In the genomic region with DNA sequence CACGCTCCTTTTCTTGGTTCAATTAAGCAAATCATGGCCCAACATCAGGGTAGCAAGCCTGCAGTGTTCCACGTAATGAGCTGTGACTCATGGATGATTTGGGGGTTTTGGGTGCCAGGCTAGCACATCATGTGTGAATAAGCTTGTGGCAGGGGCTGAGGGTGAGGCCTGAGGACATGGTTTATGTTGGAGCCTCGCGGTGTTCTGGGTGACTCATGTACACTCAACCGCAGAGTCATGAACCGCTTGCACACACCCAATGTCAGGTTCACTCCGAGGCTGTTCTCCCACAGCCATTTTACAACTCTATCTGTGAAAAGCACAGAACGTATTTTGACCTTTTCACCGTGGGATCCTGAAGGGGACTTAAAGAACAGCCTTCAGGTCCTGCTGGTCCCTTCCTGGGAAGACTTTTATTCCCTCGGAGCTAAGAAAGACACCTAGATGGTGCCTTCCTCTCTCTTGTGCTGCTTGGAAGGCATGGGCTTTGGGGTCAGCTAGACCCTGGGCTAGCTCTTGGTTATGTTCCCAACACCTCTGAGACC, we compare ENCODE assay signal across 1 cellular context.
TF ChIP-seq lines count a peak whose summit lies in the region.

No MANE protein-coding gene starts in this region.

TF ChIP-seq in K562, 482 proteins besides CTCF, POLR2A, EP300 and RAD21 (continued from another document and continues in another):
- TF ChIP-seq, protein P1, sequence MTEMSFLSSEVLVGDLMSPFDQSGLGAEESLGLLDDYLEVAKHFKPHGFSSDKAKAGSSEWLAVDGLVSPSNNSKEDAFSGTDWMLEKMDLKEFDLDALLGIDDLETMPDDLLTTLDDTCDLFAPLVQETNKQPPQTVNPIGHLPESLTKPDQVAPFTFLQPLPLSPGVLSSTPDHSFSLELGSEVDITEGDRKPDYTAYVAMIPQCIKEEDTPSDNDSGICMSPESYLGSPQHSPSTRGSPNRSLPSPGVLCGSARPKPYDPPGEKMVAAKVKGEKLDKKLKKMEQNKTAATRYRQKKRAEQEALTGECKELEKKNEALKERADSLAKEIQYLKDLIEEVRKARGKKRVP (CRISPR knock-in tag; IDR thresholded peaks at IDR 0.05), result no peak
- TF ChIP-seq ZBTB12 (CRISPR knock-in tag; IDR thresholded peaks at IDR 0.05) (0 out of 2 replicates have a peak, but pooled peaks have one; percentile 12), DIDO1 (tag; IDR thresholded peaks at IDR 0.05; ENCODE audit: low read depth) (0 out of 2 replicates have a peak, but pooled peaks have one; percentile 45), CHD2 (IDR thresholded peaks at IDR 0.05; ENCODE audit: low read depth, low read length) (peak; percentile 69; the same call in 1 of the 2 replicates), AFF1 (IDR thresholded peaks at IDR 0.05; ENCODE audit: low read depth in 1 of 2, partially characterized antibody in 2 of 2) (peak in 1 of 2 experiments; percentile 33), TRIM24 (IDR thresholded peaks at IDR 0.05) (peak in 1 of 2 experiments; percentile 63; a peak in 3 of 4 replicates), NCOA1 (IDR thresholded peaks at IDR 0.05; ENCODE audit: low read depth) (peak; percentile 27; the same call in 1 of the 2 replicates), ZBTB11 (CRISPR knock-in tag; IDR thresholded peaks at IDR 0.05) (0 out of 6 replicates have a peak, but pooled peaks of 1 of the 3 experiments have one; percentile 45), ATF1 (CRISPR knock-in tag; IDR thresholded peaks at IDR 0.05) (no peak), ATF1 (tag; IDR thresholded peaks at IDR 0.05) (peak; percentile 61; the same call in 1 of the 2 replicates), FOS (IDR thresholded peaks at IDR 0.05; ENCODE audit: extremely low read depth, insufficient read length) (peak; percentile 52), CCNT2 (IDR thresholded peaks at IDR 0.05; ENCODE audit: borderline replicate concordance, extremely low read depth, insufficient read length, low read depth, low read length) (no peak), TCF3 (CRISPR knock-in tag; IDR thresholded peaks at IDR 0.05) (peak; percentile 20; the same call in 1 of the 2 replicates), L3MBTL2 (IDR thresholded peaks at IDR 0.05) (peak; percentile 86), TAF1 (IDR thresholded peaks at IDR 0.05; ENCODE audit: control insufficient read depth, extremely low read depth, insufficient read depth, low read length, severe bottlenecking) (peak; percentile 37), GABPB2 (CRISPR knock-in tag; conservative IDR thresholded peaks at IDR 0.05) (no peak), JUND (IDR thresholded peaks at IDR 0.05; ENCODE audit: borderline replicate concordance, low read depth, low read length) (peak; percentile 95), JUND (tag; IDR thresholded peaks at IDR 0.05; ENCODE audit: borderline replicate concordance, low read depth, low read length) (peak; percentile 93), FOXK1 (CRISPR knock-in tag; IDR thresholded peaks at IDR 0.05; ENCODE audit: borderline replicate concordance) (peak; percentile 48; the same call in 1 of the 2 replicates), ZBTB43 (CRISPR knock-in tag; IDR thresholded peaks at IDR 0.05) (0 out of 2 replicates have a peak, but pooled peaks have one; percentile 37)
- TF ChIP-seq, protein P2, sequence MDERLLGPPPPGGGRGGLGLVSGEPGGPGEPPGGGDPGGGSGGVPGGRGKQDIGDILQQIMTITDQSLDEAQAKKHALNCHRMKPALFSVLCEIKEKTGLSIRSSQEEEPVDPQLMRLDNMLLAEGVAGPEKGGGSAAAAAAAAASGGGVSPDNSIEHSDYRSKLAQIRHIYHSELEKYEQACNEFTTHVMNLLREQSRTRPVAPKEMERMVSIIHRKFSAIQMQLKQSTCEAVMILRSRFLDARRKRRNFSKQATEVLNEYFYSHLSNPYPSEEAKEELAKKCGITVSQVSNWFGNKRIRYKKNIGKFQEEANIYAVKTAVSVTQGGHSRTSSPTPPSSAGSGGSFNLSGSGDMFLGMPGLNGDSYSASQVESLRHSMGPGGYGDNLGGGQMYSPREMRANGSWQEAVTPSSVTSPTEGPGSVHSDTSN (CRISPR knock-in tag; IDR thresholded peaks at IDR 0.05; ENCODE audit: low read depth), result no peak
- TF ChIP-seq, protein P2 (tag; conservative IDR thresholded peaks at IDR 0.05; ENCODE audit: low read depth), result 0 out of 2 replicates have a peak, but pooled peaks have one; percentile 48
- TF ChIP-seq, protein P3, sequence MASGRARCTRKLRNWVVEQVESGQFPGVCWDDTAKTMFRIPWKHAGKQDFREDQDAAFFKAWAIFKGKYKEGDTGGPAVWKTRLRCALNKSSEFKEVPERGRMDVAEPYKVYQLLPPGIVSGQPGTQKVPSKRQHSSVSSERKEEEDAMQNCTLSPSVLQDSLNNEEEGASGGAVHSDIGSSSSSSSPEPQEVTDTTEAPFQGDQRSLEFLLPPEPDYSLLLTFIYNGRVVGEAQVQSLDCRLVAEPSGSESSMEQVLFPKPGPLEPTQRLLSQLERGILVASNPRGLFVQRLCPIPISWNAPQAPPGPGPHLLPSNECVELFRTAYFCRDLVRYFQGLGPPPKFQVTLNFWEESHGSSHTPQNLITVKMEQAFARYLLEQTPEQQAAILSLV (tag; IDR thresholded peaks at IDR 0.05), result 0 out of 2 replicates have a peak, but pooled peaks have one; percentile 7
- TF ChIP-seq, protein P4, sequence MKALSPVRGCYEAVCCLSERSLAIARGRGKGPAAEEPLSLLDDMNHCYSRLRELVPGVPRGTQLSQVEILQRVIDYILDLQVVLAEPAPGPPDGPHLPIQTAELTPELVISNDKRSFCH (CRISPR knock-in tag; IDR thresholded peaks at IDR 0.05), result no peak
- TF ChIP-seq, protein P4 (tag; IDR thresholded peaks at IDR 0.05), result peak; percentile 48; the same call in 1 of the 2 replicates
